ENCODE assay signal across 1 cellular context in the genomic region with DNA sequence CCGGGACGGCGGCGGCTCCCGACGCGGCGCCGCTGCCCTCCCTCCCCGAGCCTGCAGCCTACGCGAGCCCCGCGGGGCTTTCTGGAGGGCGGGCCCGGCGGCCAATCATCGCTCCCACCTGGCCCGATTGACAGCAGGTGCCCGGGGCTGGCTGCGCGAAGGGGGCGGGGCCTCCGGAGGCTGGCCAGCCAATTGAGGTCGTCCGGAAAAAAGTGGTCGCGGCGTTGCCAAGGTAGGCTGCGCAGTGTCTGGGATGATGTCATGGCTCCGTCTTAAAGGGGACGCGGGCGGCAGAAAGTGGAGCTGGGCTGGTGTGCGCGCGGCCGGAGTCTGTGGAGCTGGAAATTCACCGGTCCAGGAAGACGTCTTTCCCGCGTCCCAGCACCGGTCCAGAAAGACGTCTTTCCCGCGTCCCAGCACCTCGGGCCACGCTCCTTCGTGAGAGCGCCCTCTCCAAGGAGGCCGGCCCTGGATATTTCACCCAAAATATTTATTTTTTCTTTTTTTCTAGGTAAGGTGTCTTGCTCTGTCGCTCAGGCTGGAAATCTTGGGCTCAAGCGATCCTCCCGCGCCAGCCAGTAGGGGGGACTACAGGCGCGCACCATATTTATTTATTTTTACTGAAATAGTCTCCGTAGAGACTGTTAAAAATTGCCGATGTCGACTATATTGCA.
TF ChIP-seq lines count a peak whose summit lies in the region.

A gene (minus strand): TSS at position 83 of the 674 bp plus-strand sequence. CDS start 154 bp downstream, outside the sequence.

TF ChIP-seq in HEK293, 187 proteins besides CTCF, POLR2A, EP300 and RAD21 (continued from another document and continues in another):
- TF ChIP-seq, protein P1, sequence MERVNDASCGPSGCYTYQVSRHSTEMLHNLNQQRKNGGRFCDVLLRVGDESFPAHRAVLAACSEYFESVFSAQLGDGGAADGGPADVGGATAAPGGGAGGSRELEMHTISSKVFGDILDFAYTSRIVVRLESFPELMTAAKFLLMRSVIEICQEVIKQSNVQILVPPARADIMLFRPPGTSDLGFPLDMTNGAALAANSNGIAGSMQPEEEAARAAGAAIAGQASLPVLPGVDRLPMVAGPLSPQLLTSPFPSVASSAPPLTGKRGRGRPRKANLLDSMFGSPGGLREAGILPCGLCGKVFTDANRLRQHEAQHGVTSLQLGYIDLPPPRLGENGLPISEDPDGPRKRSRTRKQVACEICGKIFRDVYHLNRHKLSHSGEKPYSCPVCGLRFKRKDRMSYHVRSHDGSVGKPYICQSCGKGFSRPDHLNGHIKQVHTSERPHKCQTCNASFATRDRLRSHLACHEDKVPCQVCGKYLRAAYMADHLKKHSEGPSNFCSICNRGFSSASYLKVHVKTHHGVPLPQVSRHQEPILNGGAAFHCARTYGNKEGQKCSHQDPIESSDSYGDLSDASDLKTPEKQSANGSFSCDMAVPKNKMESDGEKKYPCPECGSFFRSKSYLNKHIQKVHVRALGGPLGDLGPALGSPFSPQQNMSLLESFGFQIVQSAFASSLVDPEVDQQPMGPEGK (tag by site-specific recombination; IDR thresholded peaks at IDR 0.05) = 0 out of 2 replicates have a peak, but pooled peaks have one; percentile 7
- TF ChIP-seq GLIS1 (tag by site-specific recombination; IDR thresholded peaks at IDR 0.05) = 0 out of 2 replicates have a peak, but pooled peaks have one; percentile 17
- peak; percentile 25; the same call in 1 of the 2 replicates for TF ChIP-seq KLF10 (tag by site-specific recombination; IDR thresholded peaks at IDR 0.05)
- TF ChIP-seq REPIN1 (tag by site-specific recombination; IDR thresholded peaks at IDR 0.05; ENCODE audit: low read depth) = 0 out of 2 replicates have a peak, but pooled peaks have one; percentile 31
- no peak for TF ChIP-seq ZNF248 (tag by site-specific recombination; IDR thresholded peaks at IDR 0.05)
- peak; percentile 42; the same call in 1 of the 2 replicates for TF ChIP-seq ZNF366 (tag by site-specific recombination; conservative IDR thresholded peaks at IDR 0.05)
- TF ChIP-seq ZEB2 (tag by site-specific recombination; IDR thresholded peaks at IDR 0.05) = peak; percentile 76
- TF ChIP-seq, protein P2, sequence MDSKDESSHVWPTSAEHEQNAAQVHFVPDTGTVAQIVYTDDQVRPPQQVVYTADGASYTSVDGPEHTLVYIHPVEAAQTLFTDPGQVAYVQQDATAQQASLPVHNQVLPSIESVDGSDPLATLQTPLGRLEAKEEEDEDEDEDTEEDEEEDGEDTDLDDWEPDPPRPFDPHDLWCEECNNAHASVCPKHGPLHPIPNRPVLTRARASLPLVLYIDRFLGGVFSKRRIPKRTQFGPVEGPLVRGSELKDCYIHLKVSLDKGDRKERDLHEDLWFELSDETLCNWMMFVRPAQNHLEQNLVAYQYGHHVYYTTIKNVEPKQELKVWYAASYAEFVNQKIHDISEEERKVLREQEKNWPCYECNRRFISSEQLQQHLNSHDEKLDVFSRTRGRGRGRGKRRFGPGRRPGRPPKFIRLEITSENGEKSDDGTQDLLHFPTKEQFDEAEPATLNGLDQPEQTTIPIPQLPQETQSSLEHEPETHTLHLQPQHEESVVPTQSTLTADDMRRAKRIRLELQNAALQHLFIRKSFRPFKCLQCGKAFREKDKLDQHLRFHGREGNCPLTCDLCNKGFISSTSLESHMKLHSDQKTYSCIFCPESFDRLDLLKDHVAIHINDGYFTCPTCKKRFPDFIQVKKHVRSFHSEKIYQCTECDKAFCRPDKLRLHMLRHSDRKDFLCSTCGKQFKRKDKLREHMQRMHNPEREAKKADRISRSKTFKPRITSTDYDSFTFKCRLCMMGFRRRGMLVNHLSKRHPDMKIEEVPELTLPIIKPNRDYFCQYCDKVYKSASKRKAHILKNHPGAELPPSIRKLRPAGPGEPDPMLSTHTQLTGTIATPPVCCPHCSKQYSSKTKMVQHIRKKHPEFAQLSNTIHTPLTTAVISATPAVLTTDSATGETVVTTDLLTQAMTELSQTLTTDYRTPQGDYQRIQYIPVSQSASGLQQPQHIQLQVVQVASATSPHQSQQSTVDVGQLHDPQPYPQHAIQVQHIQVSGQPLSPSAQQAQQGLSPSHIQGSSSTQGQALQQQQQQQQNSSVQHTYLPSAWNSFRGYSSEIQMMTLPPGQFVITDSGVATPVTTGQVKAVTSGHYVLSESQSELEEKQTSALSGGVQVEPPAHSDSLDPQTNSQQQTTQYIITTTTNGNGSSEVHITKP (tag by site-specific recombination; IDR thresholded peaks at IDR 0.05) = peak; percentile 97
- TF ChIP-seq, protein P3, sequence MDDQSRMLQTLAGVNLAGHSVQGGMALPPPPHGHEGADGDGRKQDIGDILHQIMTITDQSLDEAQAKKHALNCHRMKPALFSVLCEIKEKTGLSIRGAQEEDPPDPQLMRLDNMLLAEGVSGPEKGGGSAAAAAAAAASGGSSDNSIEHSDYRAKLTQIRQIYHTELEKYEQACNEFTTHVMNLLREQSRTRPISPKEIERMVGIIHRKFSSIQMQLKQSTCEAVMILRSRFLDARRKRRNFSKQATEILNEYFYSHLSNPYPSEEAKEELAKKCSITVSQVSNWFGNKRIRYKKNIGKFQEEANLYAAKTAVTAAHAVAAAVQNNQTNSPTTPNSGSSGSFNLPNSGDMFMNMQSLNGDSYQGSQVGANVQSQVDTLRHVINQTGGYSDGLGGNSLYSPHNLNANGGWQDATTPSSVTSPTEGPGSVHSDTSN (CRISPR knock-in tag; IDR thresholded peaks at IDR 0.05) = peak; percentile 83; the same call in 1 of the 2 replicates
- TF ChIP-seq FEZF1 (tag by site-specific recombination; IDR thresholded peaks at IDR 0.05) = peak; percentile 48; the same call in 1 of the 2 replicates
- TF ChIP-seq GLI4 (tag by site-specific recombination; IDR thresholded peaks at IDR 0.05) = no peak
- peak; percentile 60; the same call in 1 of the 2 replicates for TF ChIP-seq ZNF660 (tag by site-specific recombination; IDR thresholded peaks at IDR 0.05)
- no peak for TF ChIP-seq ZNF555 (tag by site-specific recombination; conservative IDR thresholded peaks at IDR 0.05)
- 0 out of 2 replicates have a peak, but pooled peaks have one; percentile 19 for TF ChIP-seq ZNF391 (tag by site-specific recombination; IDR thresholded peaks at IDR 0.05; ENCODE audit: borderline replicate concordance, low read depth)
- TF ChIP-seq, protein P4, sequence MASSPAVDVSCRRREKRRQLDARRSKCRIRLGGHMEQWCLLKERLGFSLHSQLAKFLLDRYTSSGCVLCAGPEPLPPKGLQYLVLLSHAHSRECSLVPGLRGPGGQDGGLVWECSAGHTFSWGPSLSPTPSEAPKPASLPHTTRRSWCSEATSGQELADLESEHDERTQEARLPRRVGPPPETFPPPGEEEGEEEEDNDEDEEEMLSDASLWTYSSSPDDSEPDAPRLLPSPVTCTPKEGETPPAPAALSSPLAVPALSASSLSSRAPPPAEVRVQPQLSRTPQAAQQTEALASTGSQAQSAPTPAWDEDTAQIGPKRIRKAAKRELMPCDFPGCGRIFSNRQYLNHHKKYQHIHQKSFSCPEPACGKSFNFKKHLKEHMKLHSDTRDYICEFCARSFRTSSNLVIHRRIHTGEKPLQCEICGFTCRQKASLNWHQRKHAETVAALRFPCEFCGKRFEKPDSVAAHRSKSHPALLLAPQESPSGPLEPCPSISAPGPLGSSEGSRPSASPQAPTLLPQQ (tag by site-specific recombination; IDR thresholded peaks at IDR 0.05) = peak; percentile 98
- TF ChIP-seq, protein P5, sequence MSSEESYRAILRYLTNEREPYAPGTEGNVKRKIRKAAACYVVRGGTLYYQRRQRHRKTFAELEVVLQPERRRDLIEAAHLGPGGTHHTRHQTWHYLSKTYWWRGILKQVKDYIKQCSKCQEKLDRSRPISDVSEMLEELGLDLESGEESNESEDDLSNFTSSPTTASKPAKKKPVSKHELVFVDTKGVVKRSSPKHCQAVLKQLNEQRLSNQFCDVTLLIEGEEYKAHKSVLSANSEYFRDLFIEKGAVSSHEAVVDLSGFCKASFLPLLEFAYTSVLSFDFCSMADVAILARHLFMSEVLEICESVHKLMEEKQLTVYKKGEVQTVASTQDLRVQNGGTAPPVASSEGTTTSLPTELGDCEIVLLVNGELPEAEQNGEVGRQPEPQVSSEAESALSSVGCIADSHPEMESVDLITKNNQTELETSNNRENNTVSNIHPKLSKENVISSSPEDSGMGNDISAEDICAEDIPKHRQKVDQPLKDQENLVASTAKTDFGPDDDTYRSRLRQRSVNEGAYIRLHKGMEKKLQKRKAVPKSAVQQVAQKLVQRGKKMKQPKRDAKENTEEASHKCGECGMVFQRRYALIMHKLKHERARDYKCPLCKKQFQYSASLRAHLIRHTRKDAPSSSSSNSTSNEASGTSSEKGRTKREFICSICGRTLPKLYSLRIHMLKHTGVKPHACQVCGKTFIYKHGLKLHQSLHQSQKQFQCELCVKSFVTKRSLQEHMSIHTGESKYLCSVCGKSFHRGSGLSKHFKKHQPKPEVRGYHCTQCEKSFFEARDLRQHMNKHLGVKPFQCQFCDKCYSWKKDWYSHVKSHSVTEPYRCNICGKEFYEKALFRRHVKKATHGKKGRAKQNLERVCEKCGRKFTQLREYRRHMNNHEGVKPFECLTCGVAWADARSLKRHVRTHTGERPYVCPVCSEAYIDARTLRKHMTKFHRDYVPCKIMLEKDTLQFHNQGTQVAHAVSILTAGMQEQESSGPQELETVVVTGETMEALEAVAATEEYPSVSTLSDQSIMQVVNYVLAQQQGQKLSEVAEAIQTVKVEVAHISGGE (tag by site-specific recombination; conservative IDR thresholded peaks at IDR 0.05; ENCODE audit: low read depth) = peak; percentile 38; the same call in 1 of the 2 replicates
- TF ChIP-seq ZFHX2 (tag by site-specific recombination; conservative IDR thresholded peaks at IDR 0.05) = peak; percentile 20; the same call in 1 of the 2 replicates
- no peak for TF ChIP-seq ZNF350 (tag by site-specific recombination; IDR thresholded peaks at IDR 0.05)
- TF ChIP-seq KLF8 (tag by site-specific recombination; IDR thresholded peaks at IDR 0.05) = peak; percentile 64; the same call in 1 of the 2 replicates
- TF ChIP-seq, protein P6, sequence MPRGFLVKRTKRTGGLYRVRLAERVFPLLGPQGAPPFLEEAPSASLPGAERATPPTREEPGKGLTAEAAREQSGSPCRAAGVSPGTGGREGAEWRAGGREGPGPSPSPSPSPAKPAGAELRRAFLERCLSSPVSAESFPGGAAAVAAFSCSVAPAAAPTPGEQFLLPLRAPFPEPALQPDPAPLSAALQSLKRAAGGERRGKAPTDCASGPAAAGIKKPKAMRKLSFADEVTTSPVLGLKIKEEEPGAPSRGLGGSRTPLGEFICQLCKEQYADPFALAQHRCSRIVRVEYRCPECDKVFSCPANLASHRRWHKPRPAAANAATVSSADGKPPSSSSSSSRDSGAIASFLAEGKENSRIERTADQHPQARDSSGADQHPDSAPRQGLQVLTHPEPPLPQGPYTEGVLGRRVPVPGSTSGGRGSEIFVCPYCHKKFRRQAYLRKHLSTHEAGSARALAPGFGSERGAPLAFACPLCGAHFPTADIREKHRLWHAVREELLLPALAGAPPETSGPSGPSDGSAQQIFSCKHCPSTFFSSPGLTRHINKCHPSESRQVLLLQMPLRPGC (tag by site-specific recombination; IDR thresholded peaks at IDR 0.05) = peak; percentile 16; the same call in 1 of the 2 replicates
- TF ChIP-seq, protein P7, sequence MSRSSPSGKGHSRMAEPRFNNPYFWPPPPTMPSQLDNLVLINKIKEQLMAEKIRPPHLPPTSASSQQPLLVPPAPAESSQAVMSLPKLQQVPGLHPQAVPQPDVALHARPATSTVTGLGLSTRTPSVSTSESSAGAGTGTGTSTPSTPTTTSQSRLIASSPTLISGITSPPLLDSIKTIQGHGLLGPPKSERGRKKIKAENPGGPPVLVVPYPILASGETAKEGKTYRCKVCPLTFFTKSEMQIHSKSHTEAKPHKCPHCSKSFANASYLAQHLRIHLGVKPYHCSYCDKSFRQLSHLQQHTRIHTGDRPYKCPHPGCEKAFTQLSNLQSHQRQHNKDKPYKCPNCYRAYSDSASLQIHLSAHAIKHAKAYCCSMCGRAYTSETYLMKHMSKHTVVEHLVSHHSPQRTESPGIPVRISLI (tag by site-specific recombination; IDR thresholded peaks at IDR 0.05) = peak; percentile 96
- no peak for TF ChIP-seq ZSCAN23 (tag by site-specific recombination; IDR thresholded peaks at IDR 0.05)
- TF ChIP-seq, protein P8, sequence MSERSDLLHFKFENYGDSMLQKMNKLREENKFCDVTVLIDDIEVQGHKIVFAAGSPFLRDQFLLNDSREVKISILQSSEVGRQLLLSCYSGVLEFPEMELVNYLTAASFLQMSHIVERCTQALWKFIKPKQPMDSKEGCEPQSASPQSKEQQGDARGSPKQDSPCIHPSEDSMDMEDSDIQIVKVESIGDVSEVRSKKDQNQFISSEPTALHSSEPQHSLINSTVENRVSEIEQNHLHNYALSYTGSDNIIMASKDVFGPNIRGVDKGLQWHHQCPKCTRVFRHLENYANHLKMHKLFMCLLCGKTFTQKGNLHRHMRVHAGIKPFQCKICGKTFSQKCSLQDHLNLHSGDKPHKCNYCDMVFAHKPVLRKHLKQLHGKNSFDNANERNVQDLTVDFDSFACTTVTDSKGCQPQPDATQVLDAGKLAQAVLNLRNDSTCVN (tag by site-specific recombination; optimal IDR thresholded peaks at IDR 0.05) = peak; percentile 77
- TF ChIP-seq SP2 (tag by site-specific recombination; IDR thresholded peaks at IDR 0.05) = peak; percentile 88
- no peak for TF ChIP-seq KLF7 (tag by site-specific recombination; IDR thresholded peaks at IDR 0.05; ENCODE audit: borderline replicate concordance)
- TF ChIP-seq, protein P9, sequence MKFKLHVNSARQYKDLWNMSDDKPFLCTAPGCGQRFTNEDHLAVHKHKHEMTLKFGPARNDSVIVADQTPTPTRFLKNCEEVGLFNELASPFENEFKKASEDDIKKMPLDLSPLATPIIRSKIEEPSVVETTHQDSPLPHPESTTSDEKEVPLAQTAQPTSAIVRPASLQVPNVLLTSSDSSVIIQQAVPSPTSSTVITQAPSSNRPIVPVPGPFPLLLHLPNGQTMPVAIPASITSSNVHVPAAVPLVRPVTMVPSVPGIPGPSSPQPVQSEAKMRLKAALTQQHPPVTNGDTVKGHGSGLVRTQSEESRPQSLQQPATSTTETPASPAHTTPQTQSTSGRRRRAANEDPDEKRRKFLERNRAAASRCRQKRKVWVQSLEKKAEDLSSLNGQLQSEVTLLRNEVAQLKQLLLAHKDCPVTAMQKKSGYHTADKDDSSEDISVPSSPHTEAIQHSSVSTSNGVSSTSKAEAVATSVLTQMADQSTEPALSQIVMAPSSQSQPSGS (tag by site-specific recombination; IDR thresholded peaks at IDR 0.05; ENCODE audit: low read depth) = peak; percentile 97
- peak; percentile 95 for TF ChIP-seq ZFP69B (tag by site-specific recombination; IDR thresholded peaks at IDR 0.05)
- TF ChIP-seq ZNF112 (tag by site-specific recombination; IDR thresholded peaks at IDR 0.05) = no peak
- peak; percentile 89 for TF ChIP-seq IKZF3 (tag by site-specific recombination; IDR thresholded peaks at IDR 0.05)
- peak; percentile 33; the same call in 1 of the 2 replicates for TF ChIP-seq ZIC2 (tag by site-specific recombination; IDR thresholded peaks at IDR 0.05)
- TF ChIP-seq ZNF175 (tag by site-specific recombination; IDR thresholded peaks at IDR 0.05) = no peak
- TF ChIP-seq, protein P10, sequence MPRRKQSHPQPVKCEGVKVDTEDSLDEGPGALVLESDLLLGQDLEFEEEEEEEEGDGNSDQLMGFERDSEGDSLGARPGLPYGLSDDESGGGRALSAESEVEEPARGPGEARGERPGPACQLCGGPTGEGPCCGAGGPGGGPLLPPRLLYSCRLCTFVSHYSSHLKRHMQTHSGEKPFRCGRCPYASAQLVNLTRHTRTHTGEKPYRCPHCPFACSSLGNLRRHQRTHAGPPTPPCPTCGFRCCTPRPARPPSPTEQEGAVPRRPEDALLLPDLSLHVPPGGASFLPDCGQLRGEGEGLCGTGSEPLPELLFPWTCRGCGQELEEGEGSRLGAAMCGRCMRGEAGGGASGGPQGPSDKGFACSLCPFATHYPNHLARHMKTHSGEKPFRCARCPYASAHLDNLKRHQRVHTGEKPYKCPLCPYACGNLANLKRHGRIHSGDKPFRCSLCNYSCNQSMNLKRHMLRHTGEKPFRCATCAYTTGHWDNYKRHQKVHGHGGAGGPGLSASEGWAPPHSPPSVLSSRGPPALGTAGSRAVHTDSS (tag by site-specific recombination; IDR thresholded peaks at IDR 0.05) = no peak
- peak; percentile 65 for TF ChIP-seq ZBTB8A (tag by site-specific recombination; IDR thresholded peaks at IDR 0.05)
- 0 out of 2 replicates have a peak, but pooled peaks have one; percentile 6 for TF ChIP-seq PRDM1 (tag by site-specific recombination; IDR thresholded peaks at IDR 0.05)
